8 cellular contexts compared by ENCODE assay signal in genomic region chr2:33321236-33321731, GRCh38.
A peak's percentile ranks its signal among the peaks of the same experiment; 100 is the strongest.
DNase-seq lines count a peak whose midpoint lies in the region; ATAC-seq and TF ChIP-seq lines count a peak whose summit lies in the region.

No MANE protein-coding gene starts in this region.

- H3K27ac ChIP-seq in DND-41 (ENCODE audit: low read length) (peak overlapping the region; percentile 66), SK-N-MC (no peak overlapping the region)

- no peaks in the 10 kb centered on the region for H4K20me1 ChIP-seq in DND-41 (ENCODE audit: insufficient read depth, low read length)

- no peaks in the 10 kb centered on the region for H3K36me3 ChIP-seq in DND-41 (ENCODE audit: insufficient read depth, low read length)
- no peaks in the 10 kb centered on the region for H3K36me3 ChIP-seq in SK-N-MC (ENCODE audit: insufficient read depth, low read length)

- no peaks in the 10 kb centered on the region for H3K79me2 ChIP-seq in DND-41 (ENCODE audit: insufficient read depth, low read length)

- H3K9ac ChIP-seq in DND-41 (ENCODE audit: low read depth, low read length) (peak overlapping the region; percentile 9; the same call in 1 of the 2 replicates), SK-N-MC (ENCODE audit: insufficient read length) (no peak overlapping the region)

- peaks cover 34% of the 10 kb centered on the region for H3K4me1 ChIP-seq in DND-41 (ENCODE audit: insufficient read depth, low read length)

- H3K27me3 ChIP-seq in DND-41 (ENCODE audit: insufficient read depth, low read length, poor library complexity), result no peaks in the 10 kb centered on the region

- H2AFZ ChIP-seq in DND-41 (ENCODE audit: low read depth, low read length), result peak overlapping the region; percentile 63

- ATAC-seq in DND-41 (ENCODE audit: insufficient read depth, low read depth), result peak; percentile 82; the same call in 2 of the 3 replicates
- ATAC-seq in GM21723 (IDR thresholded peaks at IDR 0.05; ENCODE audit: unreplicated experiment), result peak; percentile 60

- peak; percentile 31 for DNase-seq in DND-41
- peak; percentile 10 for DNase-seq in SK-N-MC (ENCODE audit: low read depth, low spot score)
- DNase-seq in iris pigment epithelial cell (ENCODE audit: low read depth), result peak; percentile 69
- no peak for DNase-seq in pons (ENCODE audit: low spot score)
- no peak for DNase-seq in NCI-H187 treated with DMSO at 0.1 percent for 48 hours (lab: John Stamatoyannopoulos, UW)
- no peak for DNase-seq in NCI-H2196 treated with DMSO at 0.1 percent for 48 hours (lab: John Stamatoyannopoulos, UW; ENCODE audit: unreplicated experiment)
- no peak for DNase-seq in kidney glomerular epithelial cell (lab: John Stamatoyannopoulos, UW)

- H3K4me2 ChIP-seq in DND-41 (ENCODE audit: insufficient read depth, low read length), result peak overlapping the region; percentile 15; the same call in 1 of the 2 replicates

- H3K4me3 ChIP-seq in DND-41 (ENCODE audit: low read depth in 1 of 2, low read length in 2 of 2), result no peak overlapping the region
- H3K4me3 ChIP-seq in SK-N-MC, result no peak overlapping the region

- no peaks in the 10 kb centered on the region for H3K9me3 ChIP-seq in DND-41 (ENCODE audit: insufficient read depth, low read length, severe bottlenecking)
- H3K9me3 ChIP-seq in SK-N-MC (ENCODE audit: low read depth, low read length), result no peaks in the 10 kb centered on the region

- no peak for TF ChIP-seq CTCF in DND-41 (IDR thresholded peaks at IDR 0.05; ENCODE audit: borderline replicate concordance, extremely low read depth, low read length, poor library complexity, severe bottlenecking)

Comparison
In these comparisons a context has a peak if more than half of its experiments do, and no peak if none do; other contexts are left out.
1. DNase-seq: peak in DND-41 (single experiment), SK-N-MC (single experiment) and iris pigment epithelial cell (single experiment); none in pons (single experiment), NCI-H187 treated with DMSO at 0.1 percent for 48 hours (single experiment), NCI-H2196 treated with DMSO at 0.1 percent for 48 hours (single experiment) and kidney glomerular epithelial cell (single experiment).